In genomic region chrX:119990409-119990994, GRCh38 we compare ENCODE assay signal across 7 cellular contexts. TPM values are rescaled to one million over a fixed set of nuclear protein-coding genes. Genes with fewer than 3 reads are reported as not detected.
DNase-seq lines count a peak whose midpoint lies in the region; ATAC-seq and TF ChIP-seq lines count a peak whose summit lies in the region.

No MANE protein-coding gene starts in this region.

- ATAC-seq in HG03095 (IDR thresholded peaks at IDR 0.05; ENCODE audit: unreplicated experiment) (no peak), HG02981 (IDR thresholded peaks at IDR 0.05; ENCODE audit: unreplicated experiment) (no peak)

- H3F3A ChIP-seq in DOHH2 (ENCODE audit: control insufficient read depth, insufficient read depth): no peaks in the 10 kb centered on the region

- H3K4me1 ChIP-seq in DOHH2 (ENCODE audit: control insufficient read depth, low read length) (peaks cover 5% of the 10 kb centered on the region; the same call in 1 of the 2 replicates), breast epithelium (no peaks in the 10 kb centered on the region)

- H3K4me2 ChIP-seq in DOHH2 (ENCODE audit: low read length): peak overlapping the region; percentile 39; the same call in 1 of the 2 replicates

- no peaks in the 10 kb centered on the region for H3K9me2 ChIP-seq in DOHH2 (replicated peaks; ENCODE audit: control insufficient read depth, low read length)

- no peaks in the 10 kb centered on the region for H4K20me1 ChIP-seq in DOHH2 (ENCODE audit: control insufficient read depth, insufficient read depth, low read depth, low read length)

- intact Hi-C loops in breast epithelium (cut with DNase I; ENCODE audit: low total_unique reads): no loop called here

- H3K36me3 ChIP-seq in DOHH2 (ENCODE audit: control insufficient read depth, low read length): no peaks in the 10 kb centered on the region
- no peaks in the 10 kb centered on the region for H3K36me3 ChIP-seq in breast epithelium

- peaks cover 2% of the 10 kb centered on the region for H3K36me3 Mint-ChIP-seq in neural crest cell (ENCODE audit: low read depth)

- H3K9me3 ChIP-seq in DOHH2 (ENCODE audit: control insufficient read depth, insufficient read depth, low read length): no peaks in the 10 kb centered on the region
- no peaks in the 10 kb centered on the region for H3K9me3 ChIP-seq in breast epithelium

- peaks cover 95% of the 10 kb centered on the region for H3K27me3 Mint-ChIP-seq in neural crest cell (ENCODE audit: low read depth)

- H3K79me2 ChIP-seq in DOHH2 (ENCODE audit: control insufficient read depth, low read length): no peaks in the 10 kb centered on the region

- TF ChIP-seq CTCF in DOHH2 (IDR thresholded peaks at IDR 0.05; ENCODE audit: low read depth, low read length, poor library complexity, severe bottlenecking) (no peak), HL-60 (IDR thresholded peaks at IDR 0.05; ENCODE audit: insufficient read depth, low read length) (no peak), breast epithelium (IDR thresholded peaks at IDR 0.05) (no peak), neural crest cell (conservative IDR thresholded peaks at IDR 0.05) (no peak)

- H3K27ac ChIP-seq in DOHH2 (ENCODE audit: low read depth, low read length): no peak overlapping the region
- H3K27ac ChIP-seq in HL-60 (replicated peaks): no peak overlapping the region
- H3K27ac ChIP-seq in breast epithelium: no peak overlapping the region

- H3K27ac Mint-ChIP-seq in neural crest cell (ENCODE audit: unreplicated experiment): no peak overlapping the region

- H3K4me3 Mint-ChIP-seq in neural crest cell: peak overlapping the region; percentile 57

- H3K4me3 ChIP-seq in DOHH2 (ENCODE audit: low read length) (peak overlapping the region; percentile 15; the same call in 1 of the 2 replicates), HL-60 (replicated peaks; ENCODE audit: insufficient read depth, low read length) (peak overlapping the region; percentile 46), breast epithelium (peak overlapping the region; percentile 17 to 55 (median 37))

- H3K27me3 ChIP-seq in DOHH2 (ENCODE audit: control insufficient read depth, low read length) (peaks cover 40% of the 10 kb centered on the region), HL-60 (ENCODE audit: insufficient read depth, poor library complexity, severe bottlenecking) (peaks cover 13% of the 10 kb centered on the region), breast epithelium (peaks cover 0 to 80% of the 10 kb centered on the region in 2 donors)

- peaks cover 2% of the 10 kb centered on the region for H3K9me3 Mint-ChIP-seq in neural crest cell

- no peak for TF ChIP-seq POLR2A in breast epithelium (IDR thresholded peaks at IDR 0.05)

- H3K4me1 Mint-ChIP-seq in neural crest cell: peaks cover 8% of the 10 kb centered on the region

- DNase-seq in HL-60 (ENCODE audit: low read depth in 1 of 2, low spot score in 1 of 2): peak in 1 of 2 experiments; percentile 25
- DNase-seq in breast epithelium (ENCODE audit: low spot score in 2 of 2): no peak
- no peak for DNase-seq in neural crest cell (ENCODE audit: low read depth, low spot score)
- DNase-seq in cortex of kidney (lab: John Stamatoyannopoulos, UW): no peak

RNA-seq across cellular contexts. Expression of gene NKAP, which starts 47.0 kb away (rescaled TPM):
- total RNA-seq in breast epithelium (1 to 10 TPM; 6.4 to 7.3 (median 6.9) TPM), neural crest cell (8.6 and 9.6 TPM in 2 replicates)
